In the genomic region with DNA sequence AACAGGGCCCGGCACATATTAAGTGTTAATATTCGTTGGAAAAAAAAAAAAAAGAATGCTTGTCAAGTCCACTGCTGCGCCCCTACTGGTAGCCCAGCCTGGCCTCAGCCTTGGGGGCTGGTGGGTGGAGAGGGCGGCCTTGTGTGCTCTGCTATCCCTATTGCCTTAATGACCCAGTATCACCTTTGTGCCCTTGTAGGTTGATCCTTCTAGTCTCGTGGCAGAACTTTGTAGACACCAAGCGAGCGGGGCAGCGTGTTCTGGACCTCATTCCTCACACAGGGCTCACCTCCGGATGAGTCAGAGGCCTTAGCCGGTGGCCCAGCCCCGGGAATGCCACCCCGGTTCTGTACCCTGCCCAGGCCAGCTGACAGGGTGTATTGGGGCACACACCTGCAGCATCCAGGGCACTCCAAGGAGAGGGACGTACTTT, we compare ENCODE assay signal across 8 cellular contexts. TPM values are rescaled to one million over a fixed set of nuclear protein-coding genes. Genes with fewer than 3 reads are reported as not detected.
DNase-seq lines count a peak whose midpoint lies in the region; TF ChIP-seq lines count a peak whose summit lies in the region.

No MANE protein-coding gene starts in this region.

- no peak overlapping the region for H3K9ac ChIP-seq in HUES48 (ENCODE audit: low read depth, low read length)
- peak overlapping the region in 1 of 2 donors; percentile 75 for H3K9ac ChIP-seq in stomach smooth muscle (ENCODE audit: low read length in 2 of 2)

- peak overlapping the region; percentile 69 to 93 (median 76) for H3K4me3 Mint-ChIP-seq in CD4-positive, alpha-beta memory T cell
- H3K4me3 Mint-ChIP-seq in immature natural killer cell, result peak overlapping the region in 4 of 5 donors; percentile 75 to 87 (median 79)

- H3K9me3 ChIP-seq in CD4-positive, alpha-beta memory T cell (ENCODE audit: control insufficient read depth in 1 of 2, low read length in 2 of 2), result no peaks in the 10 kb centered on the region
- H3K9me3 ChIP-seq in HUES48 (ENCODE audit: control insufficient read depth, insufficient read depth, low read length), result no peaks in the 10 kb centered on the region
- H3K9me3 ChIP-seq in ascending aorta, result no peaks in the 10 kb centered on the region
- H3K9me3 ChIP-seq in stomach smooth muscle (ENCODE audit: control insufficient read depth in 2 of 2, low read length in 2 of 2), result no peaks in the 10 kb centered on the region

- peaks cover 13 to 28% (median 19%) of the 10 kb centered on the region in 4 donors for H3K4me1 Mint-ChIP-seq in CD4-positive, alpha-beta memory T cell
- peaks cover 18 to 19% of the 10 kb centered on the region in 2 donors for H3K4me1 Mint-ChIP-seq in immature natural killer cell

- no peak for DNase-seq in CD4-positive, alpha-beta memory T cell
- DNase-seq in ascending aorta (ENCODE audit: low spot score in 2 of 2), result no peak
- no peak for DNase-seq in immature natural killer cell
- no peak for DNase-seq in NCI-H187 (lab: John Stamatoyannopoulos, UW)
- no peak for DNase-seq in NCI-H774 (lab: John Stamatoyannopoulos, UW)
- DNase-seq in cortex of kidney (lab: John Stamatoyannopoulos, UW), result no peak

- CTCF ChIA-PET in CD4-positive, alpha-beta memory T cell (lab: Charles Lee; ENCODE audit: partially characterized antibody), result interaction anchor here (0.7 to 1.2 kb wide), 2 partner anchors 21 to 67 kb away, joined by 3 to 6 read pairs; no protein-coding TSS in a partner anchor

- H3K36me3 Mint-ChIP-seq in CD4-positive, alpha-beta memory T cell, result peaks cover 0 to 12% of the 10 kb centered on the region in 2 donors
- H3K36me3 Mint-ChIP-seq in immature natural killer cell, result no peaks in the 10 kb centered on the region

- H3K27ac Mint-ChIP-seq in CD4-positive, alpha-beta memory T cell, result peak overlapping the region; percentile 82 to 94 (median 90)
- H3K27ac Mint-ChIP-seq in immature natural killer cell, result peak overlapping the region; percentile 59 to 89 (median 82)

- H3K27ac ChIP-seq in CD4-positive, alpha-beta memory T cell (ENCODE audit: low read depth, low read length), result no peak overlapping the region
- H3K27ac ChIP-seq in HUES48 (ENCODE audit: low read depth, low read length) (peak overlapping the region; percentile 100), ascending aorta (peak overlapping the region; percentile 94 to 98), stomach smooth muscle (ENCODE audit: low read length) (peak overlapping the region; percentile 88)

- H3K27me3 Mint-ChIP-seq in CD4-positive, alpha-beta memory T cell, result no peaks in the 10 kb centered on the region
- H3K27me3 Mint-ChIP-seq in immature natural killer cell (ENCODE audit: low read depth in 3 of 3), result peaks cover 9 to 18% (median 17%) of the 10 kb centered on the region in 3 donors

- POLR2A ChIA-PET in CD4-positive, alpha-beta memory T cell (lab: Charles Lee; ENCODE audit: partially characterized antibody), result interaction anchor here (1.0 to 2.1 kb wide), 5 partner anchors 22 to 971 kb away, joined by 3 to 10 read pairs (median 4); no protein-coding TSS in a partner anchor

- peak in 2 of 3 experiments; percentile 33 to 38 for TF ChIP-seq CTCF in ascending aorta (IDR thresholded peaks at IDR 0.05)

- H3K9me3 Mint-ChIP-seq in CD4-positive, alpha-beta memory T cell, result no peaks in the 10 kb centered on the region
- no peaks in the 10 kb centered on the region for H3K9me3 Mint-ChIP-seq in immature natural killer cell

- no peaks in the 10 kb centered on the region for H3K36me3 ChIP-seq in CD4-positive, alpha-beta memory T cell (ENCODE audit: insufficient read depth, low read length)
- H3K36me3 ChIP-seq in HUES48 (ENCODE audit: control insufficient read depth, insufficient read depth, low read length), result no peaks in the 10 kb centered on the region
- no peaks in the 10 kb centered on the region for H3K36me3 ChIP-seq in ascending aorta
- no peaks in the 10 kb centered on the region for H3K36me3 ChIP-seq in stomach smooth muscle (ENCODE audit: control insufficient read depth in 2 of 2, insufficient read depth in 2 of 2, low read length in 2 of 2)

- peaks cover 25% of the 10 kb centered on the region for H3K4me1 ChIP-seq in CD4-positive, alpha-beta memory T cell (ENCODE audit: insufficient read depth, low read length)
- H3K4me1 ChIP-seq in HUES48 (ENCODE audit: control insufficient read depth, insufficient read depth, low read length) (peaks cover 24% of the 10 kb centered on the region), ascending aorta (peaks cover 8 to 12% of the 10 kb centered on the region in 2 donors), stomach smooth muscle (ENCODE audit: control insufficient read depth, insufficient read depth, low read length) (peaks cover 14% of the 10 kb centered on the region)

- H3K27me3 ChIP-seq in CD4-positive, alpha-beta memory T cell (ENCODE audit: insufficient read depth, low read length), result no peaks in the 10 kb centered on the region
- H3K27me3 ChIP-seq in HUES48 (ENCODE audit: control insufficient read depth, insufficient read depth, low read length), result no peaks in the 10 kb centered on the region
- H3K27me3 ChIP-seq in ascending aorta, result no peaks in the 10 kb centered on the region
- H3K27me3 ChIP-seq in stomach smooth muscle (ENCODE audit: control insufficient read depth in 1 of 2, insufficient read depth in 2 of 2, low read length in 2 of 2), result no peaks in the 10 kb centered on the region

- intact Hi-C loops in CD4-positive, alpha-beta memory T cell (cut with micrococcal nuclease), result loop anchor here (5.0 kb wide), 4 partner anchors 83 to 742 kb away; a partner anchor contains a TSS
- intact Hi-C loops in ascending aorta (cut with DNase I), result loop anchor here (5.0 kb wide), 3 partner anchors 273 to 828 kb away; a partner anchor contains a TSS

- H3K4me3 ChIP-seq in CD4-positive, alpha-beta memory T cell (ENCODE audit: low read length in 2 of 2), result no peak overlapping the region
- H3K4me3 ChIP-seq in HUES48 (ENCODE audit: low read depth, low read length), result peak overlapping the region; percentile 70
- peak overlapping the region in 1 of 2 donors; percentile 83 for H3K4me3 ChIP-seq in ascending aorta
- H3K4me3 ChIP-seq in stomach smooth muscle (ENCODE audit: low read length in 2 of 2), result no peak overlapping the region

RNA-seq across cellular contexts. Expression of a gene that starts 1.8 kb away (rescaled TPM):
- total RNA-seq in CD4-positive, alpha-beta memory T cell, result 10 to 100 TPM; 19.4 to 21.5 TPM
- 1 to 10 TPM in 1 of 2 donors, under 1 TPM in 1; 0.09 to 1.1 TPM for polyA plus RNA-seq in CD4-positive, alpha-beta memory T cell
- total RNA-seq in ascending aorta, result 4.7 TPM
- polyA plus RNA-seq in immature natural killer cell, result under 1 TPM; 0.23 to 0.63 (median 0.24) TPM
